Comparison of ENCODE assay signal across 1 cellular context in the genomic region with DNA sequence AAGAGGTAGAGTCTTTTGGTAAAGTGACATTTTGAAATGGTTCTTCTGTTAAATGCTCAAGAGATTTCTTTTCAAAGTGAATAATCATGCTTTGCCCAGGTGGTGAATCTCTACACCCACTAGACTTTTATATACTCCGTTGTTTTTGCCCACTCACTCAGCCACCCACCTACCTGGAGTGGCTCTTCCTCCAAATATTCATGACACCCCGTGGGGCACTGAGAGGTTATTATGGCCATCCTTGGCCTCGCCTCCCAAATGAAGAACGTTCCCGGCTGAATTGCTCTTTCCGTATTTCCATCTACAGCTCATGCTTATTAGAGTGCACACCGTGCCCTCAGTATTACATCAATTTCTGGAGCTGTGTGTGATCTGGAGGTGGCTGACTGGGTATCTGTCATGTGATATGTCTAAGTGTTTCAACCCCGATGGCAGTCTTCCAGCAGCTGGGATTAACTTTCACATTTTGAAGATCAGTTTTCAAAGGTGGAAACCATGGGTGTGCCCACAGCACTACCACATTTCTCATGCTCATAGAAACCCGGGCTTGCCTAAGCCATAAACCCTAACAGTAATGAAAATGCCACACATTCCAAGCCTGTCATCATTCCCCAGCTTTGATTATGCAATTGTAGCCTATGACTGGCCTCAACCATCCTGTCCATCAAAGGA.
TF ChIP-seq lines count a peak whose summit lies in the region.

No MANE protein-coding gene starts in this region.

TF ChIP-seq in SK-N-SH, 30 proteins besides CTCF, POLR2A, EP300 and RAD21:
- TF ChIP-seq, protein P1, sequence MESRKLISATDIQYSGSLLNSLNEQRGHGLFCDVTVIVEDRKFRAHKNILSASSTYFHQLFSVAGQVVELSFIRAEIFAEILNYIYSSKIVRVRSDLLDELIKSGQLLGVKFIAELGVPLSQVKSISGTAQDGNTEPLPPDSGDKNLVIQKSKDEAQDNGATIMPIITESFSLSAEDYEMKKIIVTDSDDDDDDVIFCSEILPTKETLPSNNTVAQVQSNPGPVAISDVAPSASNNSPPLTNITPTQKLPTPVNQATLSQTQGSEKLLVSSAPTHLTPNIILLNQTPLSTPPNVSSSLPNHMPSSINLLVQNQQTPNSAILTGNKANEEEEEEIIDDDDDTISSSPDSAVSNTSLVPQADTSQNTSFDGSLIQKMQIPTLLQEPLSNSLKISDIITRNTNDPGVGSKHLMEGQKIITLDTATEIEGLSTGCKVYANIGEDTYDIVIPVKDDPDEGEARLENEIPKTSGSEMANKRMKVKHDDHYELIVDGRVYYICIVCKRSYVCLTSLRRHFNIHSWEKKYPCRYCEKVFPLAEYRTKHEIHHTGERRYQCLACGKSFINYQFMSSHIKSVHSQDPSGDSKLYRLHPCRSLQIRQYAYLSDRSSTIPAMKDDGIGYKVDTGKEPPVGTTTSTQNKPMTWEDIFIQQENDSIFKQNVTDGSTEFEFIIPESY (IDR thresholded peaks at IDR 0.05; ENCODE audit: borderline replicate concordance, low read depth) = no peak
- no peak for TF ChIP-seq GABPA (IDR thresholded peaks at IDR 0.05; ENCODE audit: low read depth)
- no peak for TF ChIP-seq SIN3A (IDR thresholded peaks at IDR 0.05; ENCODE audit: borderline replicate concordance, low read depth, low read length)
- TF ChIP-seq NFIC (IDR thresholded peaks at IDR 0.05; ENCODE audit: borderline replicate concordance) = no peak
- TF ChIP-seq, protein P2, sequence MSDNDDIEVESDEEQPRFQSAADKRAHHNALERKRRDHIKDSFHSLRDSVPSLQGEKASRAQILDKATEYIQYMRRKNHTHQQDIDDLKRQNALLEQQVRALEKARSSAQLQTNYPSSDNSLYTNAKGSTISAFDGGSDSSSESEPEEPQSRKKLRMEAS (IDR thresholded peaks at IDR 0.05; ENCODE audit: low read depth) = no peak
- TF ChIP-seq, protein P3, sequence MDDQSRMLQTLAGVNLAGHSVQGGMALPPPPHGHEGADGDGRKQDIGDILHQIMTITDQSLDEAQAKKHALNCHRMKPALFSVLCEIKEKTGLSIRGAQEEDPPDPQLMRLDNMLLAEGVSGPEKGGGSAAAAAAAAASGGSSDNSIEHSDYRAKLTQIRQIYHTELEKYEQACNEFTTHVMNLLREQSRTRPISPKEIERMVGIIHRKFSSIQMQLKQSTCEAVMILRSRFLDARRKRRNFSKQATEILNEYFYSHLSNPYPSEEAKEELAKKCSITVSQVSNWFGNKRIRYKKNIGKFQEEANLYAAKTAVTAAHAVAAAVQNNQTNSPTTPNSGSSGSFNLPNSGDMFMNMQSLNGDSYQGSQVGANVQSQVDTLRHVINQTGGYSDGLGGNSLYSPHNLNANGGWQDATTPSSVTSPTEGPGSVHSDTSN (IDR thresholded peaks at IDR 0.05) = no peak
